In the genomic region with DNA sequence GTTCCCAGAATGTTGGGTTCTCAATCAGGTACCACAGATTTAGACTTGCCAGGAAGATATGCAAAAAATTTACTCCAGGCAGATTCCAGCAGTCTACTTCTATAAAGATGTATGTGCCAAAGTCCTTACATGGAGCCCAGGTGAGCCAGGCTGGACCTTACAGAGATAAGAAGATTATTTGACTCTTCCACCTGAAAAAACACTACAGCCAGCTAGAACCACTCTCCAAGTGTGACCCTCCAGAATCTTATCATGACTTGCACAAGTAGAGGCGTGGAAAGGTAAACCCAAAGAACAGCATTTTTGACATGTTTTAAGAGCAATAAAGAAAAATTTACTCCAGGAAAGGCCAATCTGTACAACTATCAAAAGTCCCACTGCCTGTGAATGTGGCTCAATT, we compare ENCODE assay signal across 25 cellular contexts.
DNase-seq lines count a peak whose midpoint lies in the region; ATAC-seq, FAIRE-seq and TF ChIP-seq lines count a peak whose summit lies in the region.
"Had no signal": no experiment of that assay in that cellular context is flagged by ENCODE, and none has a peak within 500 bp of the region (broad histone marks: within the 10 kb centered on the region; RNA-seq: fewer than 3 reads in every experiment).

No MANE protein-coding gene starts in this region.

- no peak overlapping the region for H2BK15ac ChIP-seq in H1 (ENCODE audit: low read length)

- no peaks in the 10 kb centered on the region for H3K36me3 ChIP-seq in H1 (ENCODE audit: control insufficient read depth in 2 of 4, insufficient read depth in 4 of 4, low read length in 3 of 4)
- H3K36me3 ChIP-seq in left lung: no peaks in the 10 kb centered on the region
- no peaks in the 10 kb centered on the region for H3K36me3 ChIP-seq in lung (ENCODE audit: control insufficient read depth in 2 of 2, insufficient read depth in 2 of 2, low read length in 2 of 2)
- H3K36me3 ChIP-seq in upper lobe of right lung: no peaks in the 10 kb centered on the region
- H3K36me3 ChIP-seq: BE2C, BLaER1 had no signal

- no peak overlapping the region for H3K27ac ChIP-seq in H1 (ENCODE audit: low read depth, low read length)
- peak overlapping the region in 1 of 2 donors; percentile 33 for H3K27ac ChIP-seq in left lung
- H3K27ac ChIP-seq in lung (ENCODE audit: low read depth in 1 of 2, low read length in 1 of 2): no peak overlapping the region
- H3K27ac ChIP-seq in upper lobe of right lung: no peak overlapping the region
- H3K27ac ChIP-seq: BLaER1 had no signal

- no peak overlapping the region for H4K5ac ChIP-seq in H1 (ENCODE audit: insufficient read length, low read depth, low read length)

- CTCF ChIA-PET in H1 (lab: Charles Lee; ENCODE audit: partially characterized antibody): no interaction called here

- no peak overlapping the region for H3K4ac ChIP-seq in H1 (replicated peaks; ENCODE audit: insufficient read length, low read depth, low read length)

- no peak for TF ChIP-seq EP300 in H1 (IDR thresholded peaks at IDR 0.05; ENCODE audit: borderline replicate concordance in 1 of 2, low read depth in 2 of 2, low read length in 2 of 2)

- no peak overlapping the region for H3K4me2 ChIP-seq in H1 (ENCODE audit: insufficient read depth in 1 of 2, low read depth in 2 of 2, low read length in 2 of 2)
- H3K4me2 ChIP-seq: BLaER1 had no signal

- H3K4me3 ChIP-seq in H1 (ENCODE audit: extremely low read depth in 1 of 4, insufficient read depth in 2 of 4, low read depth in 3 of 4, low read length in 4 of 4) (no peak overlapping the region), left lung (no peak overlapping the region), lung (no peak overlapping the region), upper lobe of right lung (no peak overlapping the region)
- H3K4me3 ChIP-seq: BLaER1 had no signal

- H4K8ac ChIP-seq in H1 (ENCODE audit: extremely low read depth, insufficient read depth, low read length): no peak overlapping the region

- POLR2A ChIA-PET in H1 (lab: Charles Lee; ENCODE audit: partially characterized antibody): no interaction called here

- no peak overlapping the region for H3K18ac ChIP-seq in H1 (ENCODE audit: extremely low read depth, low read length)

- H2BK120ac ChIP-seq in H1 (replicated peaks; ENCODE audit: low read depth, low read length): no peak overlapping the region

- peaks cover 0 to 2% (median 0%) of the 10 kb centered on the region in 4 experiments; a peak in 1 of 7 replicates for H3K4me1 ChIP-seq in H1 (replicated peaks in 1 of 4; ENCODE audit: control insufficient read depth in 3 of 4, insufficient read depth in 4 of 4, low read length in 3 of 4)
- peaks cover 6 to 8% of the 10 kb centered on the region in 2 donors for H3K4me1 ChIP-seq in left lung
- peaks cover 0 to 3% of the 10 kb centered on the region in 2 donors for H3K4me1 ChIP-seq in lung (ENCODE audit: control insufficient read depth in 2 of 2, insufficient read depth in 2 of 2, low read length in 2 of 2)
- peaks cover 11% of the 10 kb centered on the region for H3K4me1 ChIP-seq in upper lobe of right lung
- H3K4me1 ChIP-seq: BE2C had no signal

- no peak overlapping the region for H4K91ac ChIP-seq in H1 (replicated peaks; ENCODE audit: insufficient read length, low read length)

- ATAC-seq in left lung (peak; percentile 83), lung (ENCODE audit: insufficient read depth, low FRiP score) (no peak), upper lobe of right lung (peak; percentile 82), HG03442 (IDR thresholded peaks at IDR 0.05; ENCODE audit: unreplicated experiment) (no peak), HG03095 (IDR thresholded peaks at IDR 0.05; ENCODE audit: unreplicated experiment) (no peak), GM19467 (IDR thresholded peaks at IDR 0.05; ENCODE audit: unreplicated experiment) (no peak)

- H3K14ac ChIP-seq in H1 (ENCODE audit: insufficient read length): no peak overlapping the region

- H3K79me1 ChIP-seq in H1 (ENCODE audit: low read depth, low read length): no peaks in the 10 kb centered on the region

- no peak for TF ChIP-seq CTCF in H1 (IDR thresholded peaks at IDR 0.05; ENCODE audit: control extremely low read depth in 1 of 3, insufficient read depth in 1 of 3, low read depth in 1 of 3, low read length in 3 of 3)
- no peak for TF ChIP-seq CTCF in left lung (IDR thresholded peaks at IDR 0.05)
- no peak for TF ChIP-seq CTCF in lung (IDR thresholded peaks at IDR 0.05; ENCODE audit: control extremely low read depth, extremely low read depth)
- no peak for TF ChIP-seq CTCF in upper lobe of right lung (IDR thresholded peaks at IDR 0.05)

- H3K9me3 ChIP-seq in H1 (ENCODE audit: insufficient read depth in 2 of 2, low read depth in 1 of 2, low read length in 1 of 2) (no peaks in the 10 kb centered on the region; a peak in 1 of 4 replicates), left lung (no peaks in the 10 kb centered on the region), lung (ENCODE audit: control insufficient read depth in 2 of 2, insufficient read depth in 1 of 2, low read length in 1 of 2) (no peaks in the 10 kb centered on the region), upper lobe of right lung (no peaks in the 10 kb centered on the region)
- H3K9me3 ChIP-seq: BE2C, BLaER1 had no signal

- no peak for TF ChIP-seq RAD21 in H1 (IDR thresholded peaks at IDR 0.05 in 1 of 2, conservative IDR thresholded peaks at IDR 0.05 in 1 of 2; ENCODE audit: low read depth in 2 of 2, low read length in 2 of 2)

- DNase-seq in H1 (ENCODE audit: low read depth in 1 of 2, low spot score in 2 of 2): no peak
- no peak for DNase-seq in left lung
- DNase-seq in lung (ENCODE audit: low spot score): peak; percentile 29
- DNase-seq in upper lobe of right lung: no peak
- DNase-seq in glomerular visceral epithelial cell (ENCODE audit: extremely low spot score): no peak
- DNase-seq: 8988T; ACHN; BE2C; C1 segment of cervical spinal cord; Calu3; CD4-positive, alpha-beta memory T cell; CD4-positive, CD25-positive, alpha-beta regulatory T cell; CD8-positive, alpha-beta memory T cell; COR-L47; DMS79 treated with DMSO at 0.1 percent for 48 hours; GF-D8 had no signal

- intact Hi-C loops in left lung (cut with DNase I): no loop called here
- intact Hi-C loops in upper lobe of right lung (cut with DNase I): no loop called here

- H2BK20ac ChIP-seq in H1 (ENCODE audit: low read length): no peak overlapping the region

- FAIRE-seq in H1 (lab: Jason Lieb, UNC): no peak
- FAIRE-seq: A204.1, D721Med, G401.6, GM12891, GM19239 had no signal

- H3K27me3 ChIP-seq in H1 (replicated peaks in 1 of 4; ENCODE audit: control insufficient read depth in 3 of 4, extremely low read depth in 1 of 4, insufficient read depth in 3 of 4, low read length in 3 of 4) (no peaks in the 10 kb centered on the region), left lung (no peaks in the 10 kb centered on the region), lung (ENCODE audit: control insufficient read depth, insufficient read depth) (no peaks in the 10 kb centered on the region), upper lobe of right lung (no peaks in the 10 kb centered on the region)
- H3K27me3 ChIP-seq: BE2C, BLaER1 had no signal

- H3K56ac ChIP-seq in H1 (replicated peaks; ENCODE audit: insufficient read length, low read depth, low read length): no peak overlapping the region

- no peak overlapping the region for H3K23ac ChIP-seq in H1 (ENCODE audit: insufficient read length)

- no peaks in the 10 kb centered on the region for H4K20me1 ChIP-seq in H1 (replicated peaks in 1 of 2; ENCODE audit: control insufficient read depth in 1 of 2, insufficient read depth in 2 of 2, low read length in 2 of 2)
- H4K20me1 ChIP-seq: BLaER1 had no signal

- H2AK5ac ChIP-seq in H1 (ENCODE audit: low read depth, low read length): no peak overlapping the region

- TF ChIP-seq POLR2A in H1 (IDR thresholded peaks at IDR 0.05; ENCODE audit: control extremely low read depth in 1 of 2, low read depth in 2 of 2, low read length in 2 of 2): no peak

- H3K23me2 ChIP-seq in H1 (ENCODE audit: low read depth, low read length): no peaks in the 10 kb centered on the region

- no peaks in the 10 kb centered on the region for H3K79me2 ChIP-seq in H1 (ENCODE audit: control insufficient read depth in 1 of 2, insufficient read depth in 2 of 2, low read length in 2 of 2)

- H2BK12ac ChIP-seq in H1 (ENCODE audit: low read depth, low read length): no peak overlapping the region

- H2BK5ac ChIP-seq in H1 (ENCODE audit: low read depth, low read length): no peak overlapping the region

- 94% methylated on average over 1 of the region's 1 CpG; no CpG with 5 or more reads in 1 of the 2 experiments for WGBS in H1 (ENCODE audit: extremely low coverage in 1 of 2, insufficient coverage in 1 of 2, insufficient read length in 1 of 2, insufficient replicate concordance in 2 of 2, low coverage in 1 of 2, low lambda C conversion rate in 2 of 2, missing lambda C conversion rate in 1 of 2), 2 experiments
- 74 to 81% methylated on average over 1 of the region's 1 CpG for WGBS in lung, 2 donors

- no peak overlapping the region for H3K9ac ChIP-seq in H1 (replicated peaks in 1 of 4; ENCODE audit: extremely low read depth in 1 of 4, low read depth in 3 of 4, low read length in 3 of 4)
- H3K9ac ChIP-seq: BLaER1 had no signal

- 0 out of 2 replicates have a peak overlapping the region, but pooled peaks have one; percentile 49 for H2AFZ ChIP-seq in H1 (ENCODE audit: low read length)

TF ChIP-seq in H1, 55 proteins besides CTCF, POLR2A, EP300 and RAD21:
- no peak for TF ChIP-seq SP4 (IDR thresholded peaks at IDR 0.05; ENCODE audit: low read length)
- TF ChIP-seq KDM4A (IDR thresholded peaks at IDR 0.05; ENCODE audit: low read depth, low read length, severe bottlenecking): no peak
- no peak for TF ChIP-seq MAFK (IDR thresholded peaks at IDR 0.05; ENCODE audit: low read depth, low read length)
- no peak for TF ChIP-seq HDAC6 (IDR thresholded peaks at IDR 0.05; ENCODE audit: low read depth, low read length)
- TF ChIP-seq SP2 (IDR thresholded peaks at IDR 0.05; ENCODE audit: low read length): no peak
- TF ChIP-seq HDAC2 (IDR thresholded peaks at IDR 0.05; ENCODE audit: borderline replicate concordance in 1 of 2, low read depth in 2 of 2, low read length in 2 of 2): no peak
- TF ChIP-seq BACH1 (IDR thresholded peaks at IDR 0.05; ENCODE audit: low read length): no peak
- no peak for TF ChIP-seq CBX8 (IDR thresholded peaks at IDR 0.05; ENCODE audit: borderline replicate concordance, low read depth, low read length)
- no peak for TF ChIP-seq ZNF274 (IDR thresholded peaks at IDR 0.05; ENCODE audit: borderline replicate concordance, extremely low read depth, low read length)
- no peak for TF ChIP-seq YY1 (IDR thresholded peaks at IDR 0.05; ENCODE audit: low read depth, low read length)
- TF ChIP-seq NANOG (IDR thresholded peaks at IDR 0.05; ENCODE audit: insufficient read depth, low read depth, low read length, poor library complexity, severe bottlenecking): no peak
- no peak for TF ChIP-seq KDM5A (IDR thresholded peaks at IDR 0.05; ENCODE audit: low read length)
- TF ChIP-seq SUZ12 (IDR thresholded peaks at IDR 0.05; ENCODE audit: low read length): no peak
- TF ChIP-seq TEAD4 (IDR thresholded peaks at IDR 0.05; ENCODE audit: low read depth, low read length): no peak
- TF ChIP-seq RNF2 (IDR thresholded peaks at IDR 0.05; ENCODE audit: borderline replicate concordance, low read depth, low read length, missing control alignments, poor library complexity, severe bottlenecking): no peak

Comparison
In these comparisons a context has a peak if more than half of its experiments do, and no peak if none do; other contexts are left out.
1. ATAC-seq: peak in left lung (single experiment) and upper lobe of right lung (single experiment); none in lung (single experiment), HG03442 (single experiment), HG03095 (single experiment) and GM19467 (single experiment).